14 cellular contexts compared by ENCODE assay signal in genomic region chr17:81854974-81855774, GRCh38. TPM values are rescaled to one million over a fixed set of nuclear protein-coding genes. Genes with fewer than 3 reads are reported as not detected.
DNase-seq lines count a peak whose midpoint lies in the region; ATAC-seq and TF ChIP-seq lines count a peak whose summit lies in the region.
"Had no signal": no experiment of that assay in that cellular context is flagged by ENCODE, and none has a peak within 500 bp of the region (broad histone marks: within the 10 kb centered on the region; RNA-seq: fewer than 3 reads in every experiment).

No MANE protein-coding gene starts in this region.

- peaks cover 94% of the 10 kb centered on the region for H3K36me3 Mint-ChIP-seq in activated T-cell treated with anti-CD3 and anti-CD28 coated beads, Interleukin-2, amount 50 U/mL, for 24 hours (ENCODE audit: low read depth)
- peaks cover 3% of the 10 kb centered on the region for H3K36me3 Mint-ChIP-seq in T-helper 17 cell (ENCODE audit: low read depth)

- H3K27me3 Mint-ChIP-seq in activated T-cell treated with anti-CD3 and anti-CD28 coated beads, Interleukin-2, amount 50 U/mL, for 24 hours: no peaks in the 10 kb centered on the region
- no peaks in the 10 kb centered on the region for H3K27me3 Mint-ChIP-seq in T-helper 17 cell
- H3K27me3 Mint-ChIP-seq: central memory CD8-positive, alpha-beta T cell had no signal

- WGBS in stomach, 5 donors: 39 to 61% (median 46%) methylated on average over 23 to 29 of the region's 29 CpGs
- 62 to 63% methylated on average over 29 of the region's 29 CpGs for WGBS in aorta, 2 donors

- no peak overlapping the region for H3K4me3 Mint-ChIP-seq in activated T-cell treated with anti-CD3 and anti-CD28 coated beads, Interleukin-2, amount 50 U/mL, for 24 hours
- no peak overlapping the region for H3K4me3 Mint-ChIP-seq in T-helper 17 cell
- H3K4me3 Mint-ChIP-seq: central memory CD8-positive, alpha-beta T cell had no signal

- H3K4me3 ChIP-seq in fibroblast of the aortic adventitia (ENCODE audit: low read depth, low read length) (no peak overlapping the region), stomach (peak overlapping the region in 1 of 4 donors; percentile 13), aorta (ENCODE audit: low read length in 2 of 2) (no peak overlapping the region)

- H3K27ac Mint-ChIP-seq in activated T-cell treated with anti-CD3 and anti-CD28 coated beads, Interleukin-2, amount 50 U/mL, for 24 hours: peak overlapping the region; percentile 68
- H3K27ac Mint-ChIP-seq in T-helper 17 cell: no peak overlapping the region

- no peak for TF ChIP-seq POLR2A in stomach (IDR thresholded peaks at IDR 0.05)

- no peak for TF ChIP-seq EP300 in stomach (IDR thresholded peaks at IDR 0.05)

- H3K36me3 ChIP-seq in stomach (peaks cover 72 to 91% (median 89%) of the 10 kb centered on the region in 4 donors), aorta (ENCODE audit: control insufficient read depth in 1 of 2, insufficient read depth in 2 of 2, low read length in 1 of 2) (peaks cover 0 to 7% of the 10 kb centered on the region in 2 donors)

- peak overlapping the region in 4 of 5 donors; percentile 29 to 64 (median 46) for H3K27ac ChIP-seq in stomach
- no peak overlapping the region for H3K27ac ChIP-seq in aorta (ENCODE audit: low read depth in 1 of 2, low read length in 2 of 2)

- H3K9me3 Mint-ChIP-seq in activated T-cell treated with anti-CD3 and anti-CD28 coated beads, Interleukin-2, amount 50 U/mL, for 24 hours: no peaks in the 10 kb centered on the region
- H3K9me3 Mint-ChIP-seq: central memory CD8-positive, alpha-beta T cell had no signal

- ATAC-seq in T-helper 17 cell (peak; percentile 37), aorta (ENCODE audit: low FRiP score) (no peak), GM21737 (IDR thresholded peaks at IDR 0.05; ENCODE audit: unreplicated experiment) (no peak)

- H3K4me1 ChIP-seq in stomach (peaks cover 31 to 63% (median 61%) of the 10 kb centered on the region in 4 donors), aorta (ENCODE audit: control insufficient read depth in 1 of 2, insufficient read depth in 2 of 2, low read length in 2 of 2) (peaks cover 3 to 4% of the 10 kb centered on the region in 2 donors)

- no peaks in the 10 kb centered on the region for H3K9me3 ChIP-seq in T-helper 17 cell (ENCODE audit: control insufficient read depth, low read length, poor library complexity, severe bottlenecking)
- H3K9me3 ChIP-seq in stomach: no peaks in the 10 kb centered on the region
- no peaks in the 10 kb centered on the region for H3K9me3 ChIP-seq in aorta (ENCODE audit: control insufficient read depth, low read length)

- no peak for DNase-seq in activated T-cell treated with anti-CD3 and anti-CD28 coated beads, Interleukin-2, amount 50 U/mL, for 24 hours
- DNase-seq in activated T-cell treated with anti-CD3 and anti-CD28 coated beads, Interleukin-2, amount 50 U/mL, for 1 hour: no peak
- no peak for DNase-seq in T-helper 17 cell
- DNase-seq in fibroblast of the aortic adventitia (ENCODE audit: low read depth): peak; percentile 62
- peak; percentile 81 for DNase-seq in stomach
- DNase-seq in aorta: no peak
- DNase-seq in stimulated activated CD4-positive, alpha-beta T cell treated with anti-CD3 and anti-CD28 coated beads, Interleukin-12 subunit alpha, Interleukin-12 subunit beta, amount 100 ng/mL, for 4 hours: no peak
- DNase-seq: activated CD4-positive, CD25-positive, alpha-beta regulatory T cell; EL; nucleus accumbens; RPMI8226 had no signal

- TF ChIP-seq CTCF in fibroblast of the aortic adventitia (IDR thresholded peaks at IDR 0.05; ENCODE audit: insufficient read depth, low read length): no peak
- peak in 3 of 7 experiments; percentile 15 to 46 (median 17) for TF ChIP-seq CTCF in stomach (IDR thresholded peaks at IDR 0.05)

- peaks cover 34% of the 10 kb centered on the region for H3K4me1 Mint-ChIP-seq in activated T-cell treated with anti-CD3 and anti-CD28 coated beads, Interleukin-2, amount 50 U/mL, for 24 hours (ENCODE audit: low read depth)
- H3K4me1 Mint-ChIP-seq in T-helper 17 cell: peaks cover 13% of the 10 kb centered on the region

- H3K27me3 ChIP-seq in stomach: no peaks in the 10 kb centered on the region
- peaks cover 0 to under 1% of the 10 kb centered on the region in 2 donors for H3K27me3 ChIP-seq in aorta (ENCODE audit: control insufficient read depth in 1 of 2, insufficient read depth in 2 of 2, low read length in 1 of 2)

- intact Hi-C loops in stomach (cut with DNase I; ENCODE audit: low total_unique reads): no loop called here
- intact Hi-C loops in aorta (cut with DNase I): no loop called here

RNA-seq across cellular contexts. Expression of gene P4HB, which starts 5.2 kb away (rescaled TPM):
- total RNA-seq in T-helper 17 cell: 100 to 1,000 TPM; 281 to 320 TPM
- 763 and 1,500 TPM in 2 replicates for total RNA-seq in fibroblast of the aortic adventitia (ENCODE audit: low replicate concordance)
- 1,000 to 10,000 TPM in 2 of 5 donors, 100 to 1,000 TPM in 3; 401 to 1,308 (median 815) TPM for total RNA-seq in stomach
- polyA plus RNA-seq in stomach: 100 to 1,000 TPM; 426 to 709 (median 528) TPM
- total RNA-seq in aorta: 100 to 1,000 TPM; 407 to 436 TPM
- polyA plus RNA-seq in aorta: 100 to 1,000 TPM; 275 to 537 TPM

RNA-seq across cellular contexts. Expression of gene ARHGDIA, which starts 16.0 kb away (rescaled TPM):
- total RNA-seq in T-helper 17 cell: 100 to 1,000 TPM; 564 to 643 TPM
- 95.1 and 149 TPM in 2 replicates for total RNA-seq in fibroblast of the aortic adventitia (ENCODE audit: low replicate concordance)
- total RNA-seq in stomach: 100 to 1,000 TPM in 3 of 5 donors, 10 to 100 TPM in 2; 57.1 to 435 (median 117) TPM
- 100 to 1,000 TPM; 154 to 240 (median 212) TPM for polyA plus RNA-seq in stomach
- 100 to 1,000 TPM; 303 to 422 TPM for total RNA-seq in aorta
- polyA plus RNA-seq in aorta: 100 to 1,000 TPM; 163 to 310 TPM

RNA-seq across cellular contexts. Expression of gene PPP1R27, which starts 20.3 kb away (rescaled TPM):
- total RNA-seq in T-helper 17 cell (not detected), fibroblast of the aortic adventitia (ENCODE audit: low replicate concordance) (not detected in 2 replicates), stomach (not detected), aorta (not detected)
- polyA plus RNA-seq in stomach (1 to 10 TPM in 1 of 3 donors, under 1 TPM in 1, not detected in 1; 0.58 to 2.0 TPM), aorta (under 1 TPM in 1 of 2 donors, not detected in 1; 0.41 TPM)
- total RNA-seq: frontal cortex had no signal

RNA-seq across cellular contexts. Expression of gene MCRIP1, which starts 22.1 kb away (rescaled TPM):
- 10 to 100 TPM; 50.3 to 51.9 TPM for total RNA-seq in T-helper 17 cell
- 130 and 195 TPM in 2 replicates for total RNA-seq in fibroblast of the aortic adventitia (ENCODE audit: low replicate concordance)
- total RNA-seq in stomach: 100 to 1,000 TPM in 1 of 5 donors, 10 to 100 TPM in 4; 23.7 to 150 (median 51.0) TPM
- polyA plus RNA-seq in stomach: 100 to 1,000 TPM; 104 to 144 (median 114) TPM
- 100 to 1,000 TPM in 1 of 2 donors, 10 to 100 TPM in 1; 93.5 to 105 TPM for total RNA-seq in aorta
- 100 to 1,000 TPM; 158 to 310 TPM for polyA plus RNA-seq in aorta

RNA-seq across cellular contexts. Expression of gene ALYREF, which starts 36.2 kb away (rescaled TPM):
- total RNA-seq in T-helper 17 cell: 10 to 100 TPM; 79.9 to 88.8 TPM
- total RNA-seq in fibroblast of the aortic adventitia (ENCODE audit: low replicate concordance): 43.6 and 77.3 TPM in 2 replicates
- total RNA-seq in stomach: 100 to 1,000 TPM in 2 of 5 donors, 10 to 100 TPM in 2, 1 to 10 TPM in 1; 5.8 to 224 (median 90.1) TPM
- 10 to 100 TPM; 33.6 to 42.3 (median 36.8) TPM for polyA plus RNA-seq in stomach
- 10 to 100 TPM; 38.6 to 43.3 TPM for total RNA-seq in aorta
- 10 to 100 TPM; 29.7 to 36.1 TPM for polyA plus RNA-seq in aorta

Comparison
In these comparisons a context has a peak if more than half of its experiments do, and no peak if none do; other contexts are left out.
1. DNase-seq: peak in fibroblast of the aortic adventitia (single experiment) and stomach (single experiment); none in activated T-cell treated with anti-CD3 and anti-CD28 coated beads, Interleukin-2, amount 50 U/mL, for 24 hours (single experiment), activated T-cell treated with anti-CD3 and anti-CD28 coated beads, Interleukin-2, amount 50 U/mL, for 1 hour (single experiment), T-helper 17 cell (0 of 3), aorta (0 of 2) and stimulated activated CD4-positive, alpha-beta T cell treated with anti-CD3 and anti-CD28 coated beads, Interleukin-12 subunit alpha, Interleukin-12 subunit beta, amount 100 ng/mL, for 4 hours (single experiment).
2. H3K27ac ChIP-seq: peak in stomach (4 of 5); none in aorta (0 of 2).